In the genomic region with DNA sequence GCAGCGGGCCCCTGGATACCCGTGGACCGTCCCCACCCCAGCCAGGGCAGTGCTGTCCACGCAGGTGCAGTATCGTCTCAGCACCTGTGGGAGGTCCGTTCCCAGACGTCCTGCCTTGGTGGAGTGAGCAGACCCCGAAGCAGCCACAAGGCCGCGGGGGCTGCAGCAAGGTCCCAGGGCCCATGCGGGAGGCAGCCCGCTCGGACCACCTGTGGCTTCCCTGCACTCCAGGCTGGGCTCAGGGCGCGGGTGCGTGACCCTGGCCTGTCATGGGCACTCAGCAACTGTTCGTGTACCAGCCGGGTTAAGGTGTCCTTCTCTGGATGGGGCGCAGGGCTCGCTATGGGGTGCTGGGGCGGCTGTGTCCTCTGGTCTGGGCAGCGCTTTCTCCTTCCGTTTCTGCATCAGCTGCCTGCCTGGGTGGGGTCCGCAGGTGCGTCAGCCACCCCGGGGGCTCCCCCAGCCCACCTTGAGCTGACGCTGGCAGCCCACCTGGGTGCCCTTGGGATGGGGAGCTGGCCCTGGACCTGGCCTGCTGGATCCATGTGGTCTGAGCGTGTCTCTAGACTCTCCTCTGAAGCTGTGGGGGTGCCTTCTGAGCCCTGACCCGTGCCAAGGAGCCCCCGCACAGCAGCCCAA, we compare ENCODE assay signal across 21 cellular contexts.
"Had no signal": no experiment of that assay in that cellular context is flagged by ENCODE, and none has a peak within 500 bp of the region (broad histone marks: within the 10 kb centered on the region; RNA-seq: fewer than 3 reads in every experiment).

No MANE protein-coding gene starts in this region.

- H3K9me3 Mint-ChIP-seq: activated T-cell treated with anti-CD3 and anti-CD28 coated beads, Interleukin-2, amount 50 U/mL, for 24 hours; activated T-helper 17 cell treated with anti-CD3 and anti-CD28 coated beads, Interleukin-2, amount 50 U/mL, for 72 hours; T-cell; WTC11 had no signal

- H3K36me3 Mint-ChIP-seq: activated naive CD8-positive, alpha-beta T cell; memory B cell; naive B cell; T-cell; WTC11 had no signal

- H3K4me3 ChIP-seq: adrenal gland, coronary artery, mucosa of descending colon, ovary, prostate gland, upper lobe of right lung had no signal

- ATAC-seq: left colon, WTC11 had no signal

- DNase-seq: adrenal gland, foreskin fibroblast, left colon, mucosa of descending colon, upper lobe of right lung had no signal

- H3K4me1 ChIP-seq: prostate gland had no signal

- FAIRE-seq: endometrium, keratinocyte, TTC549 had no signal

- H3K27ac ChIP-seq: neutrophil, ovary, prostate gland, spleen, upper lobe of right lung had no signal

- H3K27ac Mint-ChIP-seq: activated naive CD8-positive, alpha-beta T cell; activated T-cell treated with anti-CD3 and anti-CD28 coated beads, Interleukin-2, amount 50 U/mL, for 24 hours; activated T-helper 17 cell treated with anti-CD3 and anti-CD28 coated beads, Interleukin-2, amount 50 U/mL, for 72 hours; memory B cell; T-cell; WTC11 had no signal

- H3K36me3 ChIP-seq: adrenal gland, breast epithelium, neutrophil, ovary, prostate gland, spleen, upper lobe of right lung had no signal

- H3K27me3 Mint-ChIP-seq: activated naive CD8-positive, alpha-beta T cell had no signal

- H3K27me3 ChIP-seq: adrenal gland, breast epithelium, ovary, upper lobe of right lung had no signal

- H3K4me3 Mint-ChIP-seq: WTC11 had no signal

- H3K9me3 ChIP-seq: adrenal gland, breast epithelium, mucosa of descending colon, neutrophil, ovary, prostate gland, spleen, upper lobe of right lung had no signal
